In the genomic region with DNA sequence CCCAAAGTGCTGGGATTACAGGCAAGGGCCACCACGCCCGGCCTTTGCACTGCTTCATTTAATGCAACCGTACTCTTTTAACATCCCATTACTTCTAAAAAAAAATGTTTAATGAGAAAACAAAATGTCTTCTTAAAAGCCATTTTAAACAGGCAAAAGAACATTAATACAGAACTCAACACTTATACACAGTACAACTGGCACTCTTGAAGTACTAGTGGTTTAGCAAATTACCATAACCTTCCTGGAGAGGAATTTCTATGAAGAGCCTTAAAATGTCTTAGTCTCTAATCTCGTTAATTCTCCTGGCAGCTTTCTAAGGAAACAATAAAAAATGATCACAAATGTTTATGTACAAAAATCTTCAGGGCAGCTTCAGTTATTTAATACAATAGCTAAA, we compare ENCODE assay signal across 28 cellular contexts. TPM values are rescaled to one million over a fixed set of nuclear protein-coding genes. Genes with fewer than 3 reads are reported as not detected.
"Had no signal": no experiment of that assay in that cellular context is flagged by ENCODE, and none has a peak within 500 bp of the region (broad histone marks: within the 10 kb centered on the region; RNA-seq: fewer than 3 reads in every experiment).

No MANE protein-coding gene starts in this region.

- ATAC-seq: activated CD8-positive, alpha-beta memory T cell treated with anti-CD3 and anti-CD28 coated beads, Interleukin-2, amount 10 ng/mL, durations not matched to agents 7 days and 5 days; activated T-helper 17 cell treated with anti-CD3 and anti-CD28 coated beads, Interleukin-2, amount 50 U/mL, for 72 hours; body of pancreas; Panc1; Right ventricle myocardium inferior; T-cell had no signal

- H3K9me3 Mint-ChIP-seq: activated naive CD4-positive, alpha-beta T cell treated with anti-CD3 and anti-CD28 coated beads, Interleukin-2, amount 10 ng/mL, durations not matched to agents 7 days and 5 days; activated naive CD8-positive, alpha-beta T cell treated with anti-CD3 and anti-CD28 coated beads, Interleukin-2, amount 10 ng/mL, durations not matched to agents 7 days and 5 days; activated T-cell treated with anti-CD3 and anti-CD28 coated beads, Interleukin-2, amount 50 U/mL, for 24 hours; activated T-helper 17 cell treated with anti-CD3 and anti-CD28 coated beads, Interleukin-2, amount 50 U/mL, for 72 hours; central memory CD8-positive, alpha-beta T cell; T-cell had no signal

- H3K27me3 Mint-ChIP-seq: activated CD8-positive, alpha-beta memory T cell treated with anti-CD3 and anti-CD28 coated beads, Interleukin-2, amount 10 ng/mL, durations not matched to agents 7 days and 5 days; activated naive CD4-positive, alpha-beta T cell treated with anti-CD3 and anti-CD28 coated beads, Interleukin-2, amount 10 ng/mL, durations not matched to agents 7 days and 5 days; activated naive CD8-positive, alpha-beta T cell treated with anti-CD3 and anti-CD28 coated beads, Interleukin-2, amount 10 ng/mL, durations not matched to agents 7 days and 5 days; activated T-cell treated with anti-CD3 and anti-CD28 coated beads, Interleukin-2, amount 50 U/mL, for 24 hours; activated T-helper 17 cell treated with anti-CD3 and anti-CD28 coated beads, Interleukin-2, amount 50 U/mL, for 72 hours; central memory CD8-positive, alpha-beta T cell; T-cell had no signal

- H3K27me3 ChIP-seq: body of pancreas had no signal

- H3K4me3 ChIP-seq: body of pancreas, SK-N-MC had no signal

- H3K27ac Mint-ChIP-seq: activated CD8-positive, alpha-beta memory T cell treated with anti-CD3 and anti-CD28 coated beads, Interleukin-2, amount 10 ng/mL, durations not matched to agents 7 days and 5 days; activated naive CD8-positive, alpha-beta T cell treated with anti-CD3 and anti-CD28 coated beads, Interleukin-2, amount 10 ng/mL, durations not matched to agents 7 days and 5 days; activated T-cell treated with anti-CD3 and anti-CD28 coated beads, Interleukin-2, amount 50 U/mL, for 24 hours; activated T-helper 17 cell treated with anti-CD3 and anti-CD28 coated beads, Interleukin-2, amount 50 U/mL, for 72 hours; T-cell had no signal

- H3K27ac ChIP-seq: body of pancreas, SK-N-MC, WERI-Rb-1 had no signal

- H3K4me3 Mint-ChIP-seq: activated CD8-positive, alpha-beta memory T cell treated with anti-CD3 and anti-CD28 coated beads, Interleukin-2, amount 10 ng/mL, durations not matched to agents 7 days and 5 days; activated naive CD4-positive, alpha-beta T cell treated with anti-CD3 and anti-CD28 coated beads, Interleukin-2, amount 10 ng/mL, durations not matched to agents 7 days and 5 days; activated naive CD8-positive, alpha-beta T cell treated with anti-CD3 and anti-CD28 coated beads, Interleukin-2, amount 10 ng/mL, durations not matched to agents 7 days and 5 days; activated T-cell treated with anti-CD3 and anti-CD28 coated beads, Interleukin-2, amount 50 U/mL, for 24 hours; activated T-helper 17 cell treated with anti-CD3 and anti-CD28 coated beads, Interleukin-2, amount 50 U/mL, for 72 hours; central memory CD8-positive, alpha-beta T cell; T-cell had no signal

- DNase-seq: activated CD4-positive, alpha-beta T cell treated with anti-CD3 and anti-CD28 coated beads for 48 hours; activated CD4-positive, alpha-beta T cell treated with anti-CD3 and anti-CD28 coated beads, Interleukin-2, amount 50 U/mL, for 4 hours; activated CD8-positive, alpha-beta memory T cell treated with anti-CD3 and anti-CD28 coated beads, Interleukin-2, amount 10 ng/mL, durations not matched to agents 7 days and 5 days; activated gamma-delta T cell treated with Interleukin-2 at 50 U/mL for 16 hours; activated naive CD4-positive, alpha-beta T cell treated with anti-CD3 and anti-CD28 coated beads, Interleukin-2, amount 10 ng/mL, durations not matched to agents 7 days and 5 days; activated naive CD8-positive, alpha-beta T cell treated with anti-CD3 and anti-CD28 coated beads, Interleukin-2, amount 10 ng/mL, durations not matched to agents 7 days and 5 days; activated T-cell treated with anti-CD3 and anti-CD28 coated beads, Interleukin-2, amount 50 U/mL, for 24 hours; aorta; body of pancreas; KG1; NCI-H1092; NCI-H1417; NCI-H1694 treated with DMSO at 0.1 percent for 48 hours; NCI-H2029 treated with DMSO at 0.1 percent for 48 hours; NCI-H345; NCI-H510A; NCI-H526 treated with DMSO at 0.1 percent for 48 hours; NCI-H82; OCI-M1; RPMI8226; T-cell; WERI-Rb-1 had no signal

- H3K9me3 ChIP-seq: body of pancreas had no signal

RNA-seq across cellular contexts. Expression of a gene that starts 15.1 kb away (rescaled TPM):
- total RNA-seq: MCF 10A had no signal
